ENCODE assay signal across 8 cellular contexts in genomic region chr4:33470805-33471204, GRCh38.
"Had no signal": no experiment of that assay in that cellular context is flagged by ENCODE, and none has a peak within 500 bp of the region (broad histone marks: within the 10 kb centered on the region; RNA-seq: fewer than 3 reads in every experiment).

No MANE protein-coding gene starts in this region.

- ATAC-seq: GM23338, HCT116, HepG2, K562 had no signal

- H3K36me3 ChIP-seq: HAP-1 had no signal

- H3K4me1 ChIP-seq: HAP-1 had no signal

- H3K4me3 ChIP-seq: GM23338, HAP-1, K562 had no signal

- H3K27ac Mint-ChIP-seq: GM23338, HFFc6 had no signal

- H3K9me3 ChIP-seq: HAP-1 had no signal

- H3K4me3 Mint-ChIP-seq: GM23338, HFFc6 had no signal

- H2AFZ ChIP-seq: GM23338 had no signal

- DNase-seq: HFFc6, IMR-90 had no signal

- H3K27ac ChIP-seq: HL-60 had no signal

- H3K4me2 ChIP-seq: GM23338 had no signal

- H3K4me1 Mint-ChIP-seq: GM23338 had no signal
